15 cellular contexts compared by ENCODE assay signal in the genomic region with DNA sequence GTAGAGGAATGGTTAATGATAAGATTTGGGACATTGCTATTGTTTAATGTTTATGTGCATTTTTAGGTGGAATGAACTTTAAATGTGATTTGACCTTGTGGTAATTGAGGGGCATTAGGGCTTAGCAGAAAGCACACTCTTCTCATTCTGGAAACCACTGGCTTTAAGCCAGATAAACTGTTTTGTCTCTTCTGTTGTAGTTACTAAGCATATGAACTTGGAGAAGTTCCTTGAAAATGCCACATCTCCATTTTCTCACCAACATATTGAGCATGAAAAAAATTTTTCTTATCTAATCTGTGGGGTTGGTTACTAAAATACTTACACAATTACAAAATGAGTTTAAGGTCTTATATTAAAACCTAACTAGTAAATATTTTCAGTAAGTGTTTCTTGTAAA.
"Had no signal": no experiment of that assay in that cellular context is flagged by ENCODE, and none has a peak within 500 bp of the region (broad histone marks: within the 10 kb centered on the region; RNA-seq: fewer than 3 reads in every experiment).

No MANE protein-coding gene starts in this region.

- H3K36me3 ChIP-seq: thoracic aorta, WERI-Rb-1 had no signal

- H3K27ac ChIP-seq: thoracic aorta, WERI-Rb-1 had no signal

- H3K9me3 ChIP-seq: thoracic aorta had no signal

- H3K4me3 ChIP-seq: thoracic aorta had no signal

- ATAC-seq: activated CD4-positive, alpha-beta T cell treated with anti-CD3 and anti-CD28 coated beads for 36 hours; activated CD8-positive, alpha-beta T cell treated with anti-CD3 and anti-CD28 coated beads, Interleukin-2, amount 10 ng/mL, durations not matched to agents 7 days and 5 days; left colon; stimulated activated naive CD8-positive, alpha-beta T cell treated with anti-CD3 and anti-CD28 coated beads, Interleukin-15, amount 100 ng/mL, for 72 hours had no signal

- DNase-seq: activated CD4-positive, alpha-beta T cell treated with anti-CD3 and anti-CD28 coated beads for 36 hours; activated CD8-positive, alpha-beta T cell treated with anti-CD3 and anti-CD28 coated beads, Interleukin-2, amount 10 ng/mL, durations not matched to agents 7 days and 5 days; activated naive CD4-positive, alpha-beta T cell treated with Interleukin-2 at 50 U/mL for 16 hours; cerebellar nuclear complex; dermis blood vessel endothelial cell; endodermal cell; erythroblast; left colon; occipital lobe; stimulated activated CD4-positive, alpha-beta T cell treated with anti-CD3 and anti-CD28 coated beads, Interleukin-15, amount 100 ng/mL, for 24 hours; stimulated activated CD4-positive, alpha-beta T cell treated with anti-CD3 and anti-CD28 coated beads, Interleukin-4, amount 100 ng/mL, for 24 hours; stimulated activated naive CD8-positive, alpha-beta T cell treated with anti-CD3 and anti-CD28 coated beads, Interleukin-15, amount 100 ng/mL, for 72 hours; T-helper 1 cell; WERI-Rb-1 had no signal
